Comparison of ENCODE assay signal across 12 cellular contexts in the genomic region with DNA sequence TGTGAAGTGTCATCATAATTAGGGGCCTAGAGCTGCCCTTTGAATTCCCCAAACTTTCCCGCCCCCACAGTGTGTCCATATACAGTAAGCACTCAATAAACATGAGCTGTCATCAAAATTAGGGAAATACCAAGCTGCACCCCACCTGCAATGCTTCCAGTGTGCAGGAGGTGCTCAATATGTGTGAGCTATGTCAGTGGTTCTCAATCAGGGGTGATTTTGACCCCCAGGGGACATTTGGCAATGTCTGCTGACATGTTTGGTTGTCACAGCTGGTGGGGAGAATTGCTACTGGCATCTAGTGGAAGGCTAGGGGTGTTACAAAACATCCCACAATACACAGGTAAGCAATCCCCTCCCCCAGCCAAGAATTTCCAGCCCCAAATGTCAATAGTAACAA. TPM values are rescaled to one million over a fixed set of nuclear protein-coding genes. Genes with fewer than 3 reads are reported as not detected.
DNase-seq lines count a peak whose midpoint lies in the region; ATAC-seq and TF ChIP-seq lines count a peak whose summit lies in the region.
"Had no signal": no experiment of that assay in that cellular context is flagged by ENCODE, and none has a peak within 500 bp of the region (broad histone marks: within the 10 kb centered on the region; RNA-seq: fewer than 3 reads in every experiment).

No MANE protein-coding gene starts in this region.

- no peak overlapping the region for H2AFZ ChIP-seq in OCI-LY3 (ENCODE audit: low read depth, low read length)

- peaks cover 0 to 69% (median 59%) of the 10 kb centered on the region in 11 experiments; a peak in 21 of 22 replicates for H3K27me3 ChIP-seq in BLaER1 treated with 17β-estradiol and CSF1 and Interleukin-3, amounts not matched to agents 10 nM and 100 nM
- H3K27me3 ChIP-seq in OCI-LY3 (ENCODE audit: low read depth, low read length) (no peaks in the 10 kb centered on the region), testis (no peaks in the 10 kb centered on the region)

- no peaks in the 10 kb centered on the region for H3K79me2 ChIP-seq in OCI-LY3 (ENCODE audit: low read length)

- peak overlapping the region in 5 of 10 experiments; percentile 30 to 64 (median 55); a peak in 7 of 20 replicates for H3K4me3 ChIP-seq in BLaER1 treated with 17β-estradiol and CSF1 and Interleukin-3, amounts not matched to agents 10 nM and 100 nM
- H3K4me3 ChIP-seq in GM12865 (ENCODE audit: low read depth, low read length), result no peak overlapping the region
- H3K4me3 ChIP-seq in OCI-LY3 (ENCODE audit: low read length), result no peak overlapping the region
- no peak overlapping the region for H3K4me3 ChIP-seq in epithelial cell of esophagus (ENCODE audit: low read length)
- no peak overlapping the region for H3K4me3 ChIP-seq in testis

- H3K36me3 ChIP-seq in BLaER1 treated with 17β-estradiol and CSF1 and Interleukin-3, amounts not matched to agents 10 nM and 100 nM, result peaks cover 0 to 9% (median 0%) of the 10 kb centered on the region in 11 experiments; a peak in 1 of 22 replicates
- no peaks in the 10 kb centered on the region for H3K36me3 ChIP-seq in OCI-LY3 (replicated peaks; ENCODE audit: low read depth, low read length)
- no peaks in the 10 kb centered on the region for H3K36me3 ChIP-seq in testis (ENCODE audit: low read depth, missing control alignments)

- intact Hi-C loops in testis (cut with DNase I; ENCODE audit: low total_unique reads), result no loop called here

- H3K27ac ChIP-seq in BLaER1 treated with 17β-estradiol and CSF1 and Interleukin-3, amounts not matched to agents 10 nM and 100 nM, result peak overlapping the region in 1 of 11 experiments; percentile 84; a peak in 3 of 22 replicates
- H3K27ac ChIP-seq in OCI-LY3 (ENCODE audit: low read length), result no peak overlapping the region
- H3K27ac ChIP-seq in testis, result no peak overlapping the region

- H3K4me1 ChIP-seq in BLaER1 treated with 17β-estradiol and CSF1 and Interleukin-3, amounts not matched to agents 10 nM and 100 nM, result peaks cover 18 to 70% (median 50%) of the 10 kb centered on the region in 10 experiments
- H3K4me1 ChIP-seq in OCI-LY3 (ENCODE audit: low read length) (peaks cover 17% of the 10 kb centered on the region), testis (no peaks in the 10 kb centered on the region)

- H3K4me2 ChIP-seq in BLaER1 treated with 17β-estradiol and CSF1 and Interleukin-3, amounts not matched to agents 10 nM and 100 nM, result peak overlapping the region; percentile 21 to 87 (median 57); a peak in 19 of 22 replicates
- H3K4me2 ChIP-seq in OCI-LY3 (ENCODE audit: low read length), result no peak overlapping the region

- TF ChIP-seq CTCF in GM12865 (IDR thresholded peaks at IDR 0.05; ENCODE audit: insufficient read depth, low read depth, low read length, missing control alignments) (peak; percentile 22), OCI-LY3 (IDR thresholded peaks at IDR 0.05; ENCODE audit: low read depth, low read length) (peak; percentile 25), epithelial cell of esophagus (IDR thresholded peaks at IDR 0.05; ENCODE audit: insufficient read depth, low read depth, low read length, missing control alignments) (peak; percentile 39), testis (IDR thresholded peaks at IDR 0.05) (no peak)

- H4K20me1 ChIP-seq in BLaER1 treated with 17β-estradiol and CSF1 and Interleukin-3, amounts not matched to agents 10 nM and 100 nM, result peaks cover 0 to 44% (median 6%) of the 10 kb centered on the region in 11 experiments; a peak in 9 of 22 replicates
- no peaks in the 10 kb centered on the region for H4K20me1 ChIP-seq in OCI-LY3 (ENCODE audit: insufficient read depth, low read length)

- no peak for TF ChIP-seq POLR2A in testis (IDR thresholded peaks at IDR 0.05)

- no peak for ATAC-seq in GM18909 (IDR thresholded peaks at IDR 0.05; ENCODE audit: poor library complexity, unreplicated experiment)
- ATAC-seq: Panc1 had no signal

- WGBS in testis, 2 donors, result 83 to 100% methylated on average over 1 of the region's 1 CpG

- peak overlapping the region in 5 of 11 experiments; percentile 16 to 42 (median 39); a peak in 5 of 22 replicates for H3K9ac ChIP-seq in BLaER1 treated with 17β-estradiol and CSF1 and Interleukin-3, amounts not matched to agents 10 nM and 100 nM
- H3K9ac ChIP-seq in OCI-LY3 (ENCODE audit: low read length), result no peak overlapping the region

- no peaks in the 10 kb centered on the region for H3K9me3 ChIP-seq in BLaER1 treated with 17β-estradiol and CSF1 and Interleukin-3, amounts not matched to agents 10 nM and 100 nM (replicated peaks in 1 of 11)
- H3K9me3 ChIP-seq in OCI-LY3 (ENCODE audit: insufficient read depth, low read length), result no peaks in the 10 kb centered on the region
- no peaks in the 10 kb centered on the region for H3K9me3 ChIP-seq in testis

- peak; percentile 65 for DNase-seq in GM12865 (ENCODE audit: low read depth)
- DNase-seq in epithelial cell of esophagus (ENCODE audit: low read depth), result peak; percentile 25
- no peak for DNase-seq in stimulated activated CD4-positive, alpha-beta T cell treated with anti-CD3 and anti-CD28 coated beads, Interleukin-15, amount 100 ng/mL, for 24 hours
- no peak for DNase-seq in activated CD4-positive, CD25-positive, alpha-beta regulatory T cell treated with anti-CD3 and anti-CD28 coated beads, Interleukin-2, amount 50 U/mL, for 72 hours
- DNase-seq in testis, result no peak
- DNase-seq: foreskin melanocyte; small intestine; stimulated activated naive CD4-positive, alpha-beta T cell treated with Interleukin-2 at 50 U/mL for 16 hours had no signal

RNA-seq across cellular contexts. Expression of a gene that starts 0.8 kb away (rescaled TPM):
- 1 to 10 TPM; 1.9 to 2.8 TPM for total RNA-seq in testis
- polyA plus RNA-seq in testis (ENCODE audit: insufficient read depth, low read depth, low replicate concordance), result 4.4 TPM

RNA-seq across cellular contexts. Expression of a gene that starts 9.3 kb away (rescaled TPM):
- 1 to 10 TPM; 2.8 to 3.4 TPM for total RNA-seq in testis
- 3.5 TPM for polyA plus RNA-seq in testis (ENCODE audit: insufficient read depth, low read depth, low replicate concordance)

RNA-seq across cellular contexts. Expression of a gene that starts 21.4 kb away (rescaled TPM):
- 100 to 1,000 TPM; 102 to 114 TPM for total RNA-seq in testis
- polyA plus RNA-seq in testis (ENCODE audit: insufficient read depth, low read depth, low replicate concordance), result 70.9 TPM

RNA-seq across cellular contexts. Expression of a gene that starts 30.0 kb away (rescaled TPM):
- total RNA-seq in testis, result 10 to 100 TPM; 63.8 to 72.0 TPM
- polyA plus RNA-seq in testis (ENCODE audit: insufficient read depth, low read depth, low replicate concordance), result 79.9 TPM

RNA-seq across cellular contexts. Expression of a gene that starts 46.7 kb away (rescaled TPM):
- 100 to 1,000 TPM; 535 to 995 TPM for total RNA-seq in testis
- polyA plus RNA-seq in testis (ENCODE audit: insufficient read depth, low read depth, low replicate concordance), result 708 TPM

Comparison
In these comparisons a context has a peak if more than half of its experiments do, and no peak if none do; other contexts are left out.
1. DNase-seq: peak in GM12865 (single experiment) and epithelial cell of esophagus (single experiment); none in stimulated activated CD4-positive, alpha-beta T cell treated with anti-CD3 and anti-CD28 coated beads, Interleukin-15, amount 100 ng/mL, for 24 hours (single experiment), activated CD4-positive, CD25-positive, alpha-beta regulatory T cell treated with anti-CD3 and anti-CD28 coated beads, Interleukin-2, amount 50 U/mL, for 72 hours (single experiment) and testis (single experiment).
2. CTCF ChIP-seq: peak in GM12865 (single experiment), OCI-LY3 (single experiment) and epithelial cell of esophagus (single experiment); none in testis (0 of 3).